ENCODE assay signal across 8 cellular contexts in the genomic region with DNA sequence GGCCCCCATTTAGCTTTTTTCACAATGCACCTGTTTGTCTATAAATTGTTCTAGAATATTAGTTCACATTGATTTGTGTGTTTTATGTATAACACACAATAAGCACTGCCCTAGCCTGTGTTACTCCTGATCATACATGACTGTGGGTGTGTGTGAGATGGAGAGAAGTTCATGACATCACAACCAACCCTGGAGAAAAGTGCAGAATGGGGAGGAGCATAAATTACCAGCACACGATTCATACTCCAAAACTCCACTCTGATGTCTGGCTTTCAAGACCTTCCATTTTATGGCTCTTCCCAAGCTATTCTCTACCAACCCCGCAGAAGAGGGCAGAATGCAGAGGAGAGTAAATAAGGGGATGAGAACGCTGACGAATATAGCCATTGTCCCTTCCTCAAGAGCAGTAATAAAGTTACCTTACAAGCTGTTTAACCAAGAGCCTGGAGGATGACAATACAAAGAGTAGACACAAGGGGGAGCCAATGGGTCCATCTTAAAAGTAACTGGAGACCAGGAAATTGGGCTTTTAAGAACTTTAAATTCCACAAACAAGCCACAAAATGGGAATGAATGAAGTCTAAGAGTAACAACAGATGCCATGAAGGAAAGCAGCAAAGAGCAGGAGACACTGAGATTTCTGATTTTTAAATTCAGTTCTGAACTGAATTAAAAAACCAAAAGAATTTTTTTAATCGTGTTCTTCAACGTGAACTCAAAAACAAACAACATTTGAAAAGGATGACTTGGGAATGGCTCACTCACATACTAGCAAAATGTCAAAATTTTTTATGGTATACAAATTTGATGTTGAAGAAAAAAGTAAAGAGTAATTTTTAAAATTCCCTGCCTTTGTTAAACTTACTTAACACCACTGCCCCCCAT.
A peak's percentile ranks its signal among the peaks of the same experiment; 100 is the strongest.
DNase-seq lines count a peak whose midpoint lies in the region; ATAC-seq and TF ChIP-seq lines count a peak whose summit lies in the region.

No MANE protein-coding gene starts in this region.

- no peak overlapping the region for H3K27ac ChIP-seq in esophagus squamous epithelium

- H3K9me3 Mint-ChIP-seq in osteocyte (ENCODE audit: unreplicated experiment): no peaks in the 10 kb centered on the region

- no peak overlapping the region for H3K27ac Mint-ChIP-seq in osteocyte (ENCODE audit: unreplicated experiment)

- TF ChIP-seq POLR2A in esophagus squamous epithelium (IDR thresholded peaks at IDR 0.05): no peak

- no peak for ATAC-seq in HG03159 (IDR thresholded peaks at IDR 0.05; ENCODE audit: unreplicated experiment)

- no peak overlapping the region for H3K4me3 Mint-ChIP-seq in osteocyte (ENCODE audit: unreplicated experiment)

- H3K27me3 Mint-ChIP-seq in osteocyte (ENCODE audit: unreplicated experiment): no peaks in the 10 kb centered on the region

- no peaks in the 10 kb centered on the region for H3K27me3 ChIP-seq in esophagus squamous epithelium

- H3K36me3 Mint-ChIP-seq in osteocyte (ENCODE audit: unreplicated experiment): no peaks in the 10 kb centered on the region

- H3K4me3 ChIP-seq in esophagus squamous epithelium: no peak overlapping the region

- H3K9me3 ChIP-seq in esophagus squamous epithelium: no peaks in the 10 kb centered on the region

- peak; percentile 55 for TF ChIP-seq CTCF in GM10248 (IDR thresholded peaks at IDR 0.05; ENCODE audit: control extremely low read depth, extremely low read depth, low read depth, missing control alignments)
- peak; percentile 74 for TF ChIP-seq CTCF in LNCAP (IDR thresholded peaks at IDR 0.05)
- peak in 5 of 6 experiments; percentile 60 to 82 (median 70) for TF ChIP-seq CTCF in esophagus squamous epithelium (IDR thresholded peaks at IDR 0.05)
- TF ChIP-seq CTCF in osteocyte (IDR thresholded peaks at IDR 0.05): peak; percentile 79

- H3K4me1 Mint-ChIP-seq in osteocyte (ENCODE audit: unreplicated experiment): peaks cover 8% of the 10 kb centered on the region

- DNase-seq in AG20443 (ENCODE audit: low spot score) (peak; percentile 53), GM10248 (ENCODE audit: extremely low spot score) (peak; percentile 41), SK-N-DZ (ENCODE audit: low spot score) (peak; percentile 57), esophagus squamous epithelium (lab: John Stamatoyannopoulos, UW) (no peak), osteocyte (ENCODE audit: extremely low spot score, unreplicated experiment) (no peak), activated gamma-delta T cell (lab: John Stamatoyannopoulos, UW) (no peak)

- H3K36me3 ChIP-seq in esophagus squamous epithelium: no peaks in the 10 kb centered on the region

- CTCF ChIA-PET in GM10248 (lab: Yijun Ruan, JAX): interaction anchor here (1.1 to 7.6 kb wide), 14 partner anchors 9 to 1462 kb away, joined by 3 to 45 read pairs (median 4); no protein-coding TSS in a partner anchor

- peaks cover 0 to 76% (median 5%) of the 10 kb centered on the region in 3 donors for H3K4me1 ChIP-seq in esophagus squamous epithelium

- POLR2A ChIA-PET in GM10248 (lab: Yijun Ruan, JAX): no interaction called here

- intact Hi-C loops in esophagus squamous epithelium (cut with DNase I): no loop called here

- WGBS in esophagus squamous epithelium, 2 donors: 40 to 50% methylated on average over 6 of the region's 6 CpGs

Comparison
In these comparisons a context has a peak if more than half of its experiments do, and no peak if none do; other contexts are left out.
1. DNase-seq: peak in AG20443 (single experiment), GM10248 (single experiment) and SK-N-DZ (single experiment); none in esophagus squamous epithelium (single experiment), osteocyte (single experiment) and activated gamma-delta T cell (single experiment).
2. Peak in every context shown above with its lines, with median percentiles within 50 percentile points of each other: CTCF ChIP-seq.